Comparison of ENCODE assay signal across 23 cellular contexts in genomic region chr2:9276074-9276473, GRCh38.
A peak's percentile ranks its signal among the peaks of the same experiment; 100 is the strongest.
DNase-seq lines count a peak whose midpoint lies in the region; ATAC-seq and TF ChIP-seq lines count a peak whose summit lies in the region.
"Had no signal": no experiment of that assay in that cellular context is flagged by ENCODE, and none has a peak within 500 bp of the region (broad histone marks: within the 10 kb centered on the region; RNA-seq: fewer than 3 reads in every experiment).

No MANE protein-coding gene starts in this region.

- H2BK20ac ChIP-seq in IMR-90 (ENCODE audit: low read depth, low read length) = no peak overlapping the region

- peak overlapping the region; percentile 25; the same call in 1 of the 2 replicates for H2AK5ac ChIP-seq in IMR-90 (ENCODE audit: low read depth, low read length)

- no peak for TF ChIP-seq RAD21 in IMR-90 (IDR thresholded peaks at IDR 0.05; ENCODE audit: low read length)

- peaks cover 21% of the 10 kb centered on the region for H3K36me3 Mint-ChIP-seq in glutamatergic neuron (ENCODE audit: unreplicated experiment)

- no peak for TF ChIP-seq CTCF in heart left ventricle (IDR thresholded peaks at IDR 0.05)
- TF ChIP-seq CTCF in IMR-90 (conservative IDR thresholded peaks at IDR 0.05; ENCODE audit: low read depth, low read length) = no peak
- no peak for TF ChIP-seq CTCF in glutamatergic neuron (IDR thresholded peaks at IDR 0.05; ENCODE audit: partially characterized antibody, unreplicated experiment)

- no TSS peak for BruUV-seq in IMR-90 (replicated peaks; lab: Mats Ljungman, UMichigan)

- H3K4me3 Mint-ChIP-seq in glutamatergic neuron (ENCODE audit: unreplicated experiment) = no peak overlapping the region
- H3K4me3 Mint-ChIP-seq: B cell had no signal

- H3K9me1 ChIP-seq in IMR-90 (ENCODE audit: insufficient read depth, low read length) = peaks cover 15% of the 10 kb centered on the region

- H3K23ac ChIP-seq in IMR-90 (ENCODE audit: low read depth, low read length) = 0 out of 2 replicates have a peak overlapping the region, but pooled peaks have one; percentile 29

- H2BK15ac ChIP-seq in IMR-90 (ENCODE audit: low read depth, low read length) = no peak overlapping the region

- DNase-seq in heart left ventricle (no peak), left cardiac atrium (no peak), IMR-90 (no peak), glutamatergic neuron (no peak), activated T-cell treated with anti-CD3 and anti-CD28 coated beads for 4 hours (no peak)
- DNase-seq in activated naive CD4-positive, alpha-beta T cell treated with anti-CD3 and anti-CD28 coated beads, Interleukin-2, amount 50 U/mL, for 16 hours = no peak
- DNase-seq: DMS153, DND-41, H7, Karpas-422, NCI-H1092 treated with DMSO at 0.1 percent for 48 hours, NCI-H1436, NCI-H187, NCI-H2081 treated with DMSO at 0.1 percent for 48 hours, NCI-H2171, NCI-H226, NCI-H510A, NCI-H69, Peyer's patch, SK-N-SH had no signal

- ATAC-seq in heart left ventricle (no peak), left cardiac atrium (no peak), IMR-90 (ENCODE audit: low read depth) (no peak), HG03175 (IDR thresholded peaks at IDR 0.05; ENCODE audit: unreplicated experiment) (no peak)

- peaks cover 34% of the 10 kb centered on the region for H4K20me1 ChIP-seq in IMR-90 (ENCODE audit: insufficient read depth, low read length)

- H3K27me3 Mint-ChIP-seq in glutamatergic neuron (ENCODE audit: unreplicated experiment) = no peaks in the 10 kb centered on the region

- intact Hi-C loops in heart left ventricle (cut with DNase I) (no loop called here), left cardiac atrium (cut with DNase I) (no loop called here), IMR-90 (cut with micrococcal nuclease) (no loop called here)

- H4K91ac ChIP-seq in IMR-90 (ENCODE audit: insufficient read depth, low read depth, low read length) = no peak overlapping the region

- peaks cover 4 to 51% (median 42%) of the 10 kb centered on the region in 12 donors for H3K4me1 ChIP-seq in heart left ventricle
- H3K4me1 ChIP-seq in IMR-90 (ENCODE audit: control insufficient read depth, insufficient read depth, low read length) = peaks cover 2% of the 10 kb centered on the region; the same call in 1 of the 2 replicates

- H3K9me3 ChIP-seq in heart left ventricle (peaks cover 0 to 5% (median 0%) of the 10 kb centered on the region in 12 donors), IMR-90 (ENCODE audit: control insufficient read depth, insufficient read depth, low read length) (no peaks in the 10 kb centered on the region)
- H3K9me3 ChIP-seq: Peyer's patch, SK-N-SH had no signal

- no peak overlapping the region for H2AFZ ChIP-seq in IMR-90 (replicated peaks; ENCODE audit: low read length, poor library complexity)

- peaks cover 15% of the 10 kb centered on the region for H3K4me1 Mint-ChIP-seq in glutamatergic neuron (ENCODE audit: low read depth, unreplicated experiment)
- H3K4me1 Mint-ChIP-seq: B cell had no signal

- H2BK5ac ChIP-seq in IMR-90 (ENCODE audit: low read depth, low read length, poor library complexity, severe bottlenecking) = no peak overlapping the region

- in situ Hi-C loops in IMR-90 (cut with MboI; ENCODE audit: low sequenced_read_pairs) = no loop called here

- no peak overlapping the region for H3K56ac ChIP-seq in IMR-90 (ENCODE audit: extremely low read depth, insufficient read depth, low read length)

- H3K27ac Mint-ChIP-seq in glutamatergic neuron (ENCODE audit: unreplicated experiment) = peak overlapping the region; percentile 8
- H3K27ac Mint-ChIP-seq: B cell had no signal

- no peak overlapping the region for H4K5ac ChIP-seq in IMR-90 (ENCODE audit: low read depth, low read length)

- no peak overlapping the region for H3K18ac ChIP-seq in IMR-90 (ENCODE audit: low read depth, low read length)

- H3K27ac ChIP-seq in heart left ventricle (peak overlapping the region in 7 of 12 donors; percentile 35 to 71 (median 61)), IMR-90 (ENCODE audit: insufficient read depth, low read length) (no peak overlapping the region)
- H3K27ac ChIP-seq: 22Rv1, Peyer's patch had no signal

- H3K4ac ChIP-seq in IMR-90 (ENCODE audit: low read depth, low read length) = no peak overlapping the region; the same call in 1 of the 2 replicates

- H3K4me3 ChIP-seq in heart left ventricle (no peak overlapping the region), IMR-90 (ENCODE audit: insufficient read depth, low read depth, low read length) (no peak overlapping the region)
- H3K4me3 ChIP-seq: Peyer's patch had no signal

- WGBS in heart left ventricle, 4 donors = 73 to 97% (median 80%) methylated on average over 2 of the region's 2 CpGs
- 100% methylated on average over 1 of the region's 2 CpGs; no CpG with 5 or more reads in 1 of the 2 experiments for WGBS in IMR-90 (ENCODE audit: extremely low coverage in 2 of 2, insufficient read length in 1 of 2), 2 experiments

- no peak overlapping the region for H3K9ac ChIP-seq in IMR-90 (ENCODE audit: low read depth, low read length)
- H3K9ac ChIP-seq: SK-N-SH had no signal

- H3K9me3 Mint-ChIP-seq in glutamatergic neuron (ENCODE audit: unreplicated experiment) = no peaks in the 10 kb centered on the region

- peak overlapping the region; percentile 42; the same call in 1 of the 2 replicates for H3K14ac ChIP-seq in IMR-90 (replicated peaks; ENCODE audit: low read depth, low read length)

- H3K36me3 ChIP-seq in heart left ventricle (peaks cover 0 to 16% (median 0%) of the 10 kb centered on the region in 9 donors), IMR-90 (ENCODE audit: control insufficient read depth, insufficient read depth, low read length) (peaks cover 6% of the 10 kb centered on the region)
- H3K36me3 ChIP-seq: Peyer's patch had no signal

- CTCF ChIA-PET in IMR-90 (lab: Yijun Ruan, JAX) = no interaction called here

- no peak overlapping the region for H4K8ac ChIP-seq in IMR-90 (ENCODE audit: low read depth in 2 of 2, low read length in 2 of 2)

- POLR2A ChIA-PET in IMR-90 (lab: Charles Lee; ENCODE audit: unreplicated experiment) = no interaction called here

- dilution Hi-C loops in IMR-90 (cut with HindIII; ENCODE audit: low sequenced_read_pairs, unreplicated experiment) = no loop called here

- no peak overlapping the region for H2AK9ac ChIP-seq in IMR-90 (replicated peaks; ENCODE audit: low read depth, low read length, poor library complexity)

- H2BK120ac ChIP-seq in IMR-90 (ENCODE audit: low read depth, low read length) = no peak overlapping the region

- H3K27me3 ChIP-seq in heart left ventricle = no peaks in the 10 kb centered on the region
- no peaks in the 10 kb centered on the region for H3K27me3 ChIP-seq in IMR-90 (ENCODE audit: control insufficient read depth, insufficient read depth, low read length)
- H3K27me3 ChIP-seq: Peyer's patch had no signal

- peaks cover 51 to 83% of the 10 kb centered on the region in 2 experiments for H3K79me1 ChIP-seq in IMR-90 (ENCODE audit: low read depth in 1 of 2, low read length in 2 of 2)

- TF ChIP-seq POLR2A in heart left ventricle (IDR thresholded peaks at IDR 0.05) (no peak), IMR-90 (IDR thresholded peaks at IDR 0.05; ENCODE audit: low read depth, low read length) (no peak)

- no peak overlapping the region for H3K4me2 ChIP-seq in IMR-90 (ENCODE audit: low read depth, low read length)
- H3K4me2 ChIP-seq: SK-N-SH had no signal

TF ChIP-seq in IMR-90, 13 proteins besides CTCF, POLR2A, EP300 and RAD21:
- no peak for TF ChIP-seq NFE2L2 (IDR thresholded peaks at IDR 0.05; ENCODE audit: low read depth, low read length)
- TF ChIP-seq RFX5 (IDR thresholded peaks at IDR 0.05; ENCODE audit: low read depth, low read length) = no peak
- no peak for TF ChIP-seq CEBPB (IDR thresholded peaks at IDR 0.05; ENCODE audit: low read depth, low read length)
- TF ChIP-seq MAZ (IDR thresholded peaks at IDR 0.05; ENCODE audit: borderline replicate concordance, low read depth, low read length) = no peak
- no peak for TF ChIP-seq SMC3 (IDR thresholded peaks at IDR 0.05; ENCODE audit: low read depth, low read length)
- TF ChIP-seq USF2 (IDR thresholded peaks at IDR 0.05; ENCODE audit: low read depth, low read length) = no peak
- TF ChIP-seq FOS (IDR thresholded peaks at IDR 0.05; ENCODE audit: low read depth, low read length) = no peak
- no peak for TF ChIP-seq MAFK (IDR thresholded peaks at IDR 0.05; ENCODE audit: low read depth, low read length)
- no peak for TF ChIP-seq BHLHE40 (IDR thresholded peaks at IDR 0.05; ENCODE audit: low read depth, low read length)
- no peak for TF ChIP-seq RCOR1 (IDR thresholded peaks at IDR 0.05; ENCODE audit: insufficient replicate concordance, low read length)
- no peak for TF ChIP-seq MXI1 (IDR thresholded peaks at IDR 0.05; ENCODE audit: borderline replicate concordance, low read depth, low read length)
- TF ChIP-seq CHD1 (IDR thresholded peaks at IDR 0.05; ENCODE audit: low read depth, low read length) = no peak
- no peak for TF ChIP-seq ELK1 (IDR thresholded peaks at IDR 0.05; ENCODE audit: borderline replicate concordance, low read depth, low read length)
